ENCODE assay signal across 11 cellular contexts in genomic region chr11:45097721-45098493, GRCh38. TPM values are rescaled to one million over a fixed set of nuclear protein-coding genes. Genes with fewer than 3 reads are reported as not detected.
DNase-seq lines count a peak whose midpoint lies in the region; ATAC-seq and TF ChIP-seq lines count a peak whose summit lies in the region.
"Had no signal": no experiment of that assay in that cellular context is flagged by ENCODE, and none has a peak within 500 bp of the region (broad histone marks: within the 10 kb centered on the region; RNA-seq: fewer than 3 reads in every experiment).

No MANE protein-coding gene starts in this region.

- no peaks in the 10 kb centered on the region for H3K9me3 Mint-ChIP-seq in activated naive CD4-positive, alpha-beta T cell treated with anti-CD3 and anti-CD28 coated beads, Interleukin-2, amount 10 ng/mL, durations not matched to agents 7 days and 5 days
- H3K9me3 Mint-ChIP-seq in Calu3 (ENCODE audit: low read depth, unreplicated experiment) = no peaks in the 10 kb centered on the region
- H3K9me3 Mint-ChIP-seq: memory B cell had no signal

- H3K27ac ChIP-seq in BLaER1 treated with 17β-estradiol and CSF1 and Interleukin-3, amounts not matched to agents 10 nM and 100 nM = no peak overlapping the region
- H3K27ac ChIP-seq: suprapubic skin, VCaP had no signal

- peaks cover 54% of the 10 kb centered on the region for H3K27me3 Mint-ChIP-seq in activated naive CD4-positive, alpha-beta T cell treated with anti-CD3 and anti-CD28 coated beads, Interleukin-2, amount 10 ng/mL, durations not matched to agents 7 days and 5 days
- peaks cover 100% of the 10 kb centered on the region for H3K27me3 Mint-ChIP-seq in Calu3 (ENCODE audit: unreplicated experiment)

- H3K4me1 Mint-ChIP-seq in activated naive CD4-positive, alpha-beta T cell treated with anti-CD3 and anti-CD28 coated beads, Interleukin-2, amount 10 ng/mL, durations not matched to agents 7 days and 5 days = peaks cover 8% of the 10 kb centered on the region
- peaks cover 6% of the 10 kb centered on the region for H3K4me1 Mint-ChIP-seq in Calu3 (ENCODE audit: low read depth, unreplicated experiment)

- H3K4me3 ChIP-seq in BLaER1 treated with 17β-estradiol and CSF1 and Interleukin-3, amounts not matched to agents 10 nM and 100 nM = no peak overlapping the region
- no peak overlapping the region for H3K4me3 ChIP-seq in LNCaP clone FGC (ENCODE audit: low read depth, low read length)
- H3K4me3 ChIP-seq: suprapubic skin had no signal

- peak overlapping the region in 7 of 11 experiments; percentile 28 to 66 (median 53); a peak in 11 of 22 replicates for H3K4me2 ChIP-seq in BLaER1 treated with 17β-estradiol and CSF1 and Interleukin-3, amounts not matched to agents 10 nM and 100 nM

- CTCF ChIA-PET in activated naive CD4-positive, alpha-beta T cell treated with anti-CD3 and anti-CD28 coated beads, Interleukin-2, amount 10 ng/mL, durations not matched to agents 7 days and 5 days (lab: Charles Lee) = interaction anchor here (0.7 to 1.5 kb wide), 4 partner anchors 12 to 161 kb away, joined by 3 to 8 read pairs (median 4); no protein-coding TSS in a partner anchor
- CTCF ChIA-PET in Calu3 (lab: Charles Lee) = interaction anchor here (0.6 to 8.8 kb wide), 3 partner anchors 17 to 169 kb away, joined by 3 to 116 read pairs (median 4); no protein-coding TSS in a partner anchor

- H3K4me1 ChIP-seq in BLaER1 treated with 17β-estradiol and CSF1 and Interleukin-3, amounts not matched to agents 10 nM and 100 nM = peaks cover 43 to 78% (median 72%) of the 10 kb centered on the region in 10 experiments

- no peak overlapping the region for H3K9ac ChIP-seq in BLaER1 treated with 17β-estradiol and CSF1 and Interleukin-3, amounts not matched to agents 10 nM and 100 nM

- H4K20me1 ChIP-seq in BLaER1 treated with 17β-estradiol and CSF1 and Interleukin-3, amounts not matched to agents 10 nM and 100 nM = peaks cover 0 to 8% (median 0%) of the 10 kb centered on the region in 11 experiments; a peak in 3 of 22 replicates

- 0 out of 2 replicates have a peak, but pooled peaks have one; percentile 1 for TF ChIP-seq CTCF in LNCaP clone FGC (IDR thresholded peaks at IDR 0.05; ENCODE audit: control insufficient read depth, extremely low read depth, insufficient read depth)
- no peak for TF ChIP-seq CTCF in Calu3 (IDR thresholded peaks at IDR 0.05; ENCODE audit: unreplicated experiment)

- intact Hi-C loops in Calu3 (cut with micrococcal nuclease; ENCODE audit: unreplicated experiment) = no loop called here

- peak; percentile 21 for DNase-seq in LNCaP clone FGC (ENCODE audit: low read depth)
- DNase-seq in activated naive CD4-positive, alpha-beta T cell treated with anti-CD3 and anti-CD28 coated beads, Interleukin-2, amount 10 ng/mL, durations not matched to agents 7 days and 5 days = peak; percentile 74
- DNase-seq in hepatic stellate cell (ENCODE audit: low spot score) = peak; percentile 55
- peak; percentile 62 for DNase-seq in superior temporal gyrus (ENCODE audit: extremely low spot score)
- no peak for DNase-seq in Calu3

- H3K9me3 ChIP-seq in BLaER1 treated with 17β-estradiol and CSF1 and Interleukin-3, amounts not matched to agents 10 nM and 100 nM (replicated peaks in 1 of 11) = no peaks in the 10 kb centered on the region
- H3K9me3 ChIP-seq: suprapubic skin had no signal

- ATAC-seq in GM19463 (IDR thresholded peaks at IDR 0.05; ENCODE audit: unreplicated experiment) = no peak
- no peak for ATAC-seq in HG03039 (IDR thresholded peaks at IDR 0.05; ENCODE audit: unreplicated experiment)

- H3K36me3 ChIP-seq in BLaER1 treated with 17β-estradiol and CSF1 and Interleukin-3, amounts not matched to agents 10 nM and 100 nM = no peaks in the 10 kb centered on the region
- H3K36me3 ChIP-seq: suprapubic skin had no signal

- no peak overlapping the region for H3K4me3 Mint-ChIP-seq in activated naive CD4-positive, alpha-beta T cell treated with anti-CD3 and anti-CD28 coated beads, Interleukin-2, amount 10 ng/mL, durations not matched to agents 7 days and 5 days
- H3K4me3 Mint-ChIP-seq in Calu3 (ENCODE audit: low read depth, unreplicated experiment) = no peak overlapping the region
- H3K4me3 Mint-ChIP-seq: memory B cell had no signal

- no TSS peak for BruUV-seq in Calu3 (replicated peaks; lab: Mats Ljungman, UMichigan)

- no peaks in the 10 kb centered on the region for H3K36me3 Mint-ChIP-seq in activated naive CD4-positive, alpha-beta T cell treated with anti-CD3 and anti-CD28 coated beads, Interleukin-2, amount 10 ng/mL, durations not matched to agents 7 days and 5 days
- no peaks in the 10 kb centered on the region for H3K36me3 Mint-ChIP-seq in Calu3 (ENCODE audit: insufficient read depth, unreplicated experiment)
- H3K36me3 Mint-ChIP-seq: memory B cell had no signal

- H3K27ac Mint-ChIP-seq in activated naive CD4-positive, alpha-beta T cell treated with anti-CD3 and anti-CD28 coated beads, Interleukin-2, amount 10 ng/mL, durations not matched to agents 7 days and 5 days = no peak overlapping the region
- no peak overlapping the region for H3K27ac Mint-ChIP-seq in Calu3 (ENCODE audit: unreplicated experiment)
- H3K27ac Mint-ChIP-seq: memory B cell had no signal

- H3K27me3 ChIP-seq in BLaER1 treated with 17β-estradiol and CSF1 and Interleukin-3, amounts not matched to agents 10 nM and 100 nM = no peaks in the 10 kb centered on the region

RNA-seq across cellular contexts. Expression of gene PRDM11, which starts 48.5 kb away (rescaled TPM):
- 8.1 and 11.5 TPM in 2 replicates for total RNA-seq in Calu3 (2022)
